Comparison of ENCODE assay signal across 10 cellular contexts in genomic region chr3:52120576-52121458, GRCh38. TPM values are rescaled to one million over a fixed set of nuclear protein-coding genes. Genes with fewer than 3 reads are reported as not detected.
DNase-seq lines count a peak whose midpoint lies in the region; ATAC-seq and TF ChIP-seq lines count a peak whose summit lies in the region.
"Had no signal": no experiment of that assay in that cellular context is flagged by ENCODE, and none has a peak within 500 bp of the region (broad histone marks: within the 10 kb centered on the region; RNA-seq: fewer than 3 reads in every experiment).

No MANE protein-coding gene starts in this region.

- TF ChIP-seq EP300 in transverse colon (IDR thresholded peaks at IDR 0.05; ENCODE audit: low read depth), result no peak

- H3K4me2 ChIP-seq in hepatocyte, result no peak overlapping the region

- H3K27me3 Mint-ChIP-seq in activated CD8-positive, alpha-beta memory T cell treated with anti-CD3 and anti-CD28 coated beads, Interleukin-2, amount 10 ng/mL, durations not matched to agents 7 days and 5 days, result no peaks in the 10 kb centered on the region

- H3K4me3 ChIP-seq in hepatocyte (no peak overlapping the region), transverse colon (no peak overlapping the region)

- H3K27ac Mint-ChIP-seq in activated CD8-positive, alpha-beta memory T cell treated with anti-CD3 and anti-CD28 coated beads, Interleukin-2, amount 10 ng/mL, durations not matched to agents 7 days and 5 days, result peak overlapping the region; percentile 66
- H3K27ac Mint-ChIP-seq: activated T-cell treated with anti-CD3 and anti-CD28 coated beads, Interleukin-2, amount 50 U/mL, for 72 hours had no signal

- in situ Hi-C loops in transverse colon (cut with MboI; ENCODE audit: low pct_ligation_motif_present in 1 of 4, low pct_unique_long_range_greater_than_20kb in 1 of 4, low sequenced_read_pairs in 3 of 4), result no loop called here

- 63% methylated on average over 3 of the region's 3 CpGs for WGBS in hepatocyte (ENCODE audit: low lambda C conversion rate, missing lambda C conversion rate)
- WGBS in transverse colon (ENCODE audit: low coverage in 1 of 2), 2 donors, result 71% methylated on average over 3 of the region's 3 CpGs; no CpG with 5 or more reads in 1 of the 2 donors

- no peak overlapping the region for H3K4me3 Mint-ChIP-seq in activated CD8-positive, alpha-beta memory T cell treated with anti-CD3 and anti-CD28 coated beads, Interleukin-2, amount 10 ng/mL, durations not matched to agents 7 days and 5 days
- H3K4me3 Mint-ChIP-seq: activated T-cell treated with anti-CD3 and anti-CD28 coated beads, Interleukin-2, amount 50 U/mL, for 72 hours had no signal

- CTCF ChIA-PET in activated CD8-positive, alpha-beta memory T cell treated with anti-CD3 and anti-CD28 coated beads, Interleukin-2, amount 10 ng/mL, durations not matched to agents 7 days and 5 days (lab: Charles Lee), result interaction anchor here (0.9 to 6.4 kb wide), 5 partner anchors 12 to 911 kb away, joined by 3 to 98 read pairs (median 4); partner anchors contain the start of gene DUSP7
- CTCF ChIA-PET in RWPE1 (lab: Yijun Ruan, JAX), result no interaction called here
- CTCF ChIA-PET in GM10248 (lab: Yijun Ruan, JAX), result interaction anchor here (0.7 to 10.4 kb wide), 14 partner anchors 10 to 177 kb away, joined by 3 to 123 read pairs (median 5); partner anchors contain the start of genes ABHD14B and DUSP7

- H3K9me3 ChIP-seq in hepatocyte (ENCODE audit: low read depth) (no peaks in the 10 kb centered on the region), transverse colon (no peaks in the 10 kb centered on the region)

- H3K36me3 Mint-ChIP-seq in activated CD8-positive, alpha-beta memory T cell treated with anti-CD3 and anti-CD28 coated beads, Interleukin-2, amount 10 ng/mL, durations not matched to agents 7 days and 5 days, result peaks cover 14% of the 10 kb centered on the region

- H3K4me1 ChIP-seq in hepatocyte (ENCODE audit: insufficient read depth) (peaks cover 4% of the 10 kb centered on the region), transverse colon (peaks cover 0 to 8% (median 1%) of the 10 kb centered on the region in 4 donors)

- POLR2A ChIA-PET in RWPE1 (lab: Yijun Ruan, JAX; ENCODE audit: low non-redundant PET), result no interaction called here
- POLR2A ChIA-PET in GM10248 (lab: Yijun Ruan, JAX), result no interaction called here

- no peaks in the 10 kb centered on the region for H3K9me3 Mint-ChIP-seq in activated CD8-positive, alpha-beta memory T cell treated with anti-CD3 and anti-CD28 coated beads, Interleukin-2, amount 10 ng/mL, durations not matched to agents 7 days and 5 days (ENCODE audit: low read depth)
- H3K9me3 Mint-ChIP-seq: activated T-cell treated with anti-CD3 and anti-CD28 coated beads, Interleukin-2, amount 50 U/mL, for 72 hours had no signal

- intact Hi-C loops in transverse colon (cut with DNase I; ENCODE audit: low total_unique reads), result loop anchor here (5.0 kb wide), 1 partner anchor 69 kb away; no protein-coding TSS in a partner anchor

- TF ChIP-seq CTCF in RWPE1 (conservative IDR thresholded peaks at IDR 0.05; ENCODE audit: low read depth) (no peak), hepatocyte (IDR thresholded peaks at IDR 0.05; ENCODE audit: poor library complexity) (no peak), transverse colon (IDR thresholded peaks at IDR 0.05) (no peak), GM10248 (IDR thresholded peaks at IDR 0.05; ENCODE audit: control extremely low read depth, extremely low read depth, low read depth, missing control alignments) (no peak)

- no peaks in the 10 kb centered on the region for H3K36me3 ChIP-seq in hepatocyte (replicated peaks; ENCODE audit: insufficient read depth, low read depth)
- no peaks in the 10 kb centered on the region for H3K36me3 ChIP-seq in transverse colon

- no peaks in the 10 kb centered on the region for H4K20me1 ChIP-seq in hepatocyte (ENCODE audit: insufficient read depth, poor library complexity, severe bottlenecking)

- H2AFZ ChIP-seq in hepatocyte, result no peak overlapping the region

- TF ChIP-seq POLR2A in transverse colon (IDR thresholded peaks at IDR 0.05), result no peak

- no peaks in the 10 kb centered on the region for H3K9me2 ChIP-seq in hepatocyte (replicated peaks; ENCODE audit: insufficient read depth)

- no peaks in the 10 kb centered on the region for H3K27me3 ChIP-seq in hepatocyte
- H3K27me3 ChIP-seq in transverse colon, result no peaks in the 10 kb centered on the region

- ATAC-seq in activated CD8-positive, alpha-beta memory T cell treated with anti-CD3 and anti-CD28 coated beads, Interleukin-2, amount 10 ng/mL, durations not matched to agents 7 days and 5 days, result no peak
- no peak for ATAC-seq in GM18867 (IDR thresholded peaks at IDR 0.05; ENCODE audit: unreplicated experiment)

- no peaks in the 10 kb centered on the region for H3K79me2 ChIP-seq in hepatocyte

- DNase-seq in activated CD8-positive, alpha-beta memory T cell treated with anti-CD3 and anti-CD28 coated beads, Interleukin-2, amount 10 ng/mL, durations not matched to agents 7 days and 5 days, result no peak
- DNase-seq in activated CD8-positive, alpha-beta memory T cell treated with anti-CD3 and anti-CD28 coated beads for 24 hours, result no peak
- DNase-seq in RWPE1 (ENCODE audit: low spot score) (no peak), hepatocyte (ENCODE audit: low spot score) (peak; percentile 56), transverse colon (no peak), GM10248 (ENCODE audit: extremely low spot score) (no peak), GM19238 (ENCODE audit: insufficient read length, low spot score) (no peak)
- DNase-seq: activated T-cell treated with anti-CD3 and anti-CD28 coated beads, Interleukin-2, amount 50 U/mL, for 72 hours had no signal

- peaks cover 16% of the 10 kb centered on the region for H3K4me1 Mint-ChIP-seq in activated CD8-positive, alpha-beta memory T cell treated with anti-CD3 and anti-CD28 coated beads, Interleukin-2, amount 10 ng/mL, durations not matched to agents 7 days and 5 days

- H3K27ac ChIP-seq in RWPE1, result peak overlapping the region; percentile 15
- H3K27ac ChIP-seq in hepatocyte, result peak overlapping the region; percentile 57
- H3K27ac ChIP-seq in transverse colon, result peak overlapping the region; percentile 28 to 56 (median 48)
- H3K27ac ChIP-seq: epithelial cell of prostate had no signal

RNA-seq across cellular contexts. Expression of gene POC1A, which starts 33.4 kb away (rescaled TPM):
- total RNA-seq in activated CD8-positive, alpha-beta memory T cell treated with anti-CD3 and anti-CD28 coated beads, Interleukin-2, amount 10 ng/mL, durations not matched to agents 7 days and 5 days, result 10 to 100 TPM; 29.3 to 29.5 TPM
- total RNA-seq in hepatocyte (2.6 TPM in 2 replicates), transverse colon (1 to 10 TPM in 2 of 4 donors, under 1 TPM in 1, not detected in 1; 0.80 to 3.1 (median 2.2) TPM)
- polyA plus RNA-seq in hepatocyte, result 3.7 and 5.7 TPM in 2 replicates
